In the genomic region with DNA sequence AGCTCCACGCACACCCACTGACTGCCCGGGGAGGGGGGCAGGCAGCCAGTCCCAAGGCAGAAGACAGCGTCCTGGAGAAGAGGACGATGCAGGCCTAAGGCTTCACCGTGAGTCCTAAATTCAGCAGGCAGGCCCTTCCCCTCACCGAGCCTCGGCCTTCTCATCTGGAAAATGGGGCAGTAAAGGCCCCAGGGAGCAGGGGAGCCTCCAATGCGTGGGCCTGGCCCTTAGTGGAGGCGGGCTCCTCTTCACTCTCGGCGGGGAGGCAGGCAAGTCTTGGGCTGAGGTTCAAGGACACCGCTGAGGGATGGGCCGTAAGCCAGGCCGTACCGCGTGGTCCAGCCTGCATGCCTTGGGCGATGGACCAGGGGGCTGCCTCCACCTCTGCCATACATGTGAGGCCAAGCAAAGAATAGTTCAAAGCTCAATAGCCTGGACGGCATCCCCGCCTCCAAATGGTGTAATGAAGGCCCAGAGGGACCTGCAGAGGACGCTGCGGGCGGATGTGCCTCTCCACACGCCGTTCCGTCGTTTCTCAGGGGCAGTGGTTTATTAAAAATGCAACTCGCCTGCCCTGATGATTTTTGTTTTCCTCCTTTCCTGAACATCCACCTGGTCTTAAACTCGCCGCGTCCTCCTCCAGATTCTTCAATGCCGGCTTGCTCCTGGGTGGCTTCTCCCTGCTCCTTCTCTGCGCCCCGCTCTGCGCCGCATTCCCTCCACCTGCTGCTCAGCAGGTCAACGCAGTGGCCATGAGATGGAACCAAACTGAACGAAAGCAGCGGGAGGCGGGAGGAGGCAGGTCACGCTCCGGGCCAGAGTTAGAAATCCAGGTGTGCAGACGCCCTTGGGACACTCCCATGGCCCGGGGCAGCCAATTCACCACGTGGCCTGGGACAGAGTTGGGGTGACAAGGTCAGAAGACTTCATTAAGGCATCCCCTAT, we compare ENCODE assay signal across 28 cellular contexts.
"Had no signal": no experiment of that assay in that cellular context is flagged by ENCODE, and none has a peak within 500 bp of the region (broad histone marks: within the 10 kb centered on the region; RNA-seq: fewer than 3 reads in every experiment).

No MANE protein-coding gene starts in this region.

- ATAC-seq: foreskin keratinocyte; gastroesophageal sphincter; left lobe of liver; mucosa of descending colon; natural killer cell treated with Interleukin-12 subunit alpha and Interleukin-12 subunit beta and Interleukin-15 and Interleukin-18, amount 100 ng/mL, for 72 hours; sciatic nerve; stimulated activated memory B cell treated with anti-CD40 and anti-IgM and Interleukin-4, amounts not matched to agents 10 μg/mL and 1 μg/mL and 100 μg/mL, for 72 hours; stimulated activated naive CD8-positive, alpha-beta T cell treated with anti-CD3 and anti-CD28 coated beads, Interleukin-15, Interleukin-2, amounts not matched to agents 100 U/mL and 50 U/mL, for 24 hours; upper lobe of right lung had no signal

- H3K36me3 Mint-ChIP-seq: immature natural killer cell; mesothelial cell of epicardium; naive B cell; natural killer cell treated with Interleukin-12 subunit alpha and Interleukin-12 subunit beta and Interleukin-15 and Interleukin-18, amount 100 ng/mL, for 72 hours; stimulated activated memory B cell treated with anti-CD40 and anti-IgM and Interleukin-4, amounts not matched to agents 10 μg/mL and 1 μg/mL and 100 μg/mL, for 72 hours had no signal

- H3K9me3 Mint-ChIP-seq: dendritic cell treated with granulocyte-macrophage colony-stimulating factor and Interleukin-4, amounts not matched to agents 40 ng/mL and 50 ng/mL, for 4 days; immature natural killer cell; naive B cell; natural killer cell treated with Interleukin-12 subunit alpha and Interleukin-12 subunit beta and Interleukin-15 and Interleukin-18, amount 100 ng/mL, for 72 hours; stimulated activated memory B cell treated with anti-CD40 and anti-IgM and Interleukin-4, amounts not matched to agents 10 μg/mL and 1 μg/mL and 100 μg/mL, for 72 hours had no signal

- DNase-seq: caudate nucleus; colonic mucosa; effector memory CD4-positive, alpha-beta T cell; foreskin keratinocyte; glutamatergic neuron; hypothalamus; immature natural killer cell; islet precursor cell; mesenchymal stem cell; naive B cell; stimulated activated CD4-positive, alpha-beta T cell treated with anti-CD3 and anti-CD28 coated beads, Interleukin-4, amount 100 ng/mL, for 4 hours; stimulated activated naive CD8-positive, alpha-beta T cell treated with anti-CD3 and anti-CD28 coated beads, Interleukin-15, Interleukin-2, amounts not matched to agents 100 U/mL and 50 U/mL, for 24 hours; substantia nigra; upper lobe of right lung; uterus had no signal

- H3K4me1 Mint-ChIP-seq: immature natural killer cell; mesothelial cell of epicardium; naive B cell; neural crest cell; stimulated activated memory B cell treated with anti-CD40 and anti-IgM and Interleukin-4, amounts not matched to agents 10 μg/mL and 1 μg/mL and 100 μg/mL, for 72 hours had no signal

- H3K4me1 ChIP-seq: colonic mucosa, esophagus muscularis mucosa, foreskin keratinocyte, gastroesophageal sphincter, tibial nerve, upper lobe of right lung, uterus had no signal

- H3K27ac ChIP-seq: colonic mucosa, esophagus muscularis mucosa, foreskin keratinocyte, gastroesophageal sphincter, neutrophil, thoracic aorta, tibial nerve, upper lobe of right lung, uterus had no signal

- H3K27ac Mint-ChIP-seq: dendritic cell treated with granulocyte-macrophage colony-stimulating factor and Interleukin-4, amounts not matched to agents 40 ng/mL and 50 ng/mL, for 4 days; immature natural killer cell; mesothelial cell of epicardium; naive B cell; natural killer cell treated with Interleukin-12 subunit alpha and Interleukin-12 subunit beta and Interleukin-15 and Interleukin-18, amount 100 ng/mL, for 72 hours; stimulated activated memory B cell treated with anti-CD40 and anti-IgM and Interleukin-4, amounts not matched to agents 10 μg/mL and 1 μg/mL and 100 μg/mL, for 72 hours had no signal

- H3K36me3 ChIP-seq: colonic mucosa, esophagus muscularis mucosa, gastroesophageal sphincter, neutrophil, thoracic aorta, tibial nerve, upper lobe of right lung, uterus had no signal

- H3K27me3 ChIP-seq: colonic mucosa, foreskin keratinocyte, neutrophil, tibial nerve, upper lobe of right lung, uterus had no signal

- H3K4me3 Mint-ChIP-seq: dendritic cell treated with granulocyte-macrophage colony-stimulating factor and Interleukin-4, amounts not matched to agents 40 ng/mL and 50 ng/mL, for 4 days; immature natural killer cell; mesothelial cell of epicardium; naive B cell; natural killer cell treated with Interleukin-12 subunit alpha and Interleukin-12 subunit beta and Interleukin-15 and Interleukin-18, amount 100 ng/mL, for 72 hours; neural crest cell; stimulated activated memory B cell treated with anti-CD40 and anti-IgM and Interleukin-4, amounts not matched to agents 10 μg/mL and 1 μg/mL and 100 μg/mL, for 72 hours had no signal

- H3K9me3 ChIP-seq: colonic mucosa, esophagus muscularis mucosa, gastroesophageal sphincter, mucosa of descending colon, neutrophil, thoracic aorta, tibial nerve, upper lobe of right lung, uterus had no signal

- H3K4me3 ChIP-seq: colonic mucosa, esophagus muscularis mucosa, gastroesophageal sphincter, mucosa of descending colon, thoracic aorta, tibial nerve, upper lobe of right lung, uterus had no signal

- H3K27me3 Mint-ChIP-seq: natural killer cell treated with Interleukin-12 subunit alpha and Interleukin-12 subunit beta and Interleukin-15 and Interleukin-18, amount 100 ng/mL, for 72 hours; stimulated activated memory B cell treated with anti-CD40 and anti-IgM and Interleukin-4, amounts not matched to agents 10 μg/mL and 1 μg/mL and 100 μg/mL, for 72 hours had no signal
